In the genomic region with DNA sequence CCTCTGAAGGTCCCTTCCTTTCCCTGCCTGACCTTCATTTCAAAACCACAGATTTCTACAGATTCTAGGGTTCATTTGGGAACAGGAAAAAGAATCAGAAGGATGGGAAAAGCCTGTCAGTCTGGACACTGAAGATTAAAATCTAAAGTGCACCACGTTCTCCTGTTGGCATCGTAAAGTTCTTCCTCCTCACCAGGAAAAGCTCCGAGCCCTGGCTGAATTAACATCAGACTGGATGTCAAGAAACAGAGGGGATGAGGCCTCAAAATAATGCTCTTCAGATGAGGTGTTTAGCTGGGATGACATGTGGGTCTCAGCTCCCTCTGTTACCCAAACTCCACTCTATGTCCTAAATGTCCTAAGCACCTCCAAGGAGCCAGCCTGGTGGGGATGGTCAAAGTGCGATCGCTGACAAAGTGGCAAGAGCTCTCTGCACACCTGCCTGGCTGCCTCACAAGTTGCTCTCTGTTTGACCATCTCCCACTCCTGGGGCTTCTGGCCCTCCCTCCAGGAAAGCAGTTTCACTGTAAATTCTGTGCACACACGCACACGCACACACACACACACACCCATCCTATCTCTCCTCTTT, we compare ENCODE assay signal across 9 cellular contexts. TPM values are rescaled to one million over a fixed set of nuclear protein-coding genes. Genes with fewer than 3 reads are reported as not detected.
A peak's percentile ranks its signal among the peaks of the same experiment; 100 is the strongest.
DNase-seq lines count a peak whose midpoint lies in the region; ATAC-seq, FAIRE-seq and TF ChIP-seq lines count a peak whose summit lies in the region.
"Had no signal": no experiment of that assay in that cellular context is flagged by ENCODE, and none has a peak within 500 bp of the region (broad histone marks: within the 10 kb centered on the region; RNA-seq: fewer than 3 reads in every experiment).

No MANE protein-coding gene starts in this region.

- H3K9me3 Mint-ChIP-seq in mesothelial cell of epicardium, result no peaks in the 10 kb centered on the region

- BruUV-seq in K562 (replicated peaks; lab: Mats Ljungman, UMichigan), result TSS peak; percentile 34

- peaks cover 31% of the 10 kb centered on the region; the same call in 2 of the 3 replicates for H3K36me3 ChIP-seq in K562 (ENCODE audit: control insufficient read depth, insufficient read depth, low read length)
- H3K36me3 ChIP-seq in sigmoid colon, result peaks cover 0 to 8% (median 0%) of the 10 kb centered on the region in 4 donors

- peaks cover 12% of the 10 kb centered on the region for H4K20me1 ChIP-seq in K562 (replicated peaks; ENCODE audit: control insufficient read depth, insufficient read depth, low read length)

- TF ChIP-seq EP300 in A549 (IDR thresholded peaks at IDR 0.05) (no peak), K562 (IDR thresholded peaks at IDR 0.05; ENCODE audit: low read length) (no peak), sigmoid colon (IDR thresholded peaks at IDR 0.05) (no peak)

- no peak for TF ChIP-seq CTCF in A549 (IDR thresholded peaks at IDR 0.05)
- TF ChIP-seq CTCF in HFF-Myc (IDR thresholded peaks at IDR 0.05; ENCODE audit: low read depth, low read length, missing control alignments), result no peak
- no peak for TF ChIP-seq CTCF in K562 (IDR thresholded peaks at IDR 0.05 in 2 of 3, conservative IDR thresholded peaks at IDR 0.05 in 1 of 3; ENCODE audit: insufficient read depth in 2 of 3, low read depth in 1 of 3, low read length in 3 of 3)
- TF ChIP-seq CTCF in mesothelial cell of epicardium (IDR thresholded peaks at IDR 0.05; ENCODE audit: unreplicated experiment), result no peak
- TF ChIP-seq CTCF in sigmoid colon (IDR thresholded peaks at IDR 0.05), result no peak

- peaks cover 27% of the 10 kb centered on the region for H3K4me1 Mint-ChIP-seq in mesothelial cell of epicardium

- no peak overlapping the region for H2AFZ ChIP-seq in K562 (ENCODE audit: low read depth, low read length)

- DNase-seq in A549 (ENCODE audit: low read depth in 1 of 2, low spot score in 1 of 2) (no peak), HFF-Myc (ENCODE audit: extremely low read depth, low read depth) (no peak), K562 (ENCODE audit: extremely low read depth in 1 of 4, low spot score in 3 of 4) (no peak), mesothelial cell of epicardium (ENCODE audit: low spot score in 2 of 2, unreplicated experiment in 2 of 2) (no peak), sigmoid colon (no peak), medulla oblongata (ENCODE audit: extremely low spot score) (no peak)
- DNase-seq: NCI-H526 treated with DMSO at 0.1 percent for 48 hours had no signal

- peaks cover 39% of the 10 kb centered on the region for H3K79me2 ChIP-seq in K562 (ENCODE audit: control insufficient read depth, insufficient read depth, low read length)

- H3K4me1 ChIP-seq in A549 (peaks cover 16% of the 10 kb centered on the region; the same call in 2 of the 3 replicates), K562 (replicated peaks in 1 of 2; ENCODE audit: control insufficient read depth in 2 of 2, insufficient read depth in 2 of 2, low read length in 2 of 2) (peaks cover 16 to 50% of the 10 kb centered on the region in 2 experiments; a peak in 4 of 5 replicates), sigmoid colon (peaks cover 0 to 44% (median 39%) of the 10 kb centered on the region in 4 donors)

- in situ Hi-C loops in K562 (cut with MboI), result no loop called here

- H3K9me1 ChIP-seq in K562 (ENCODE audit: control insufficient read depth, insufficient read depth, low read length), result no peaks in the 10 kb centered on the region

- H3K4me2 ChIP-seq in A549 (peak overlapping the region; percentile 86), K562 (ENCODE audit: insufficient read depth, low read length) (no peak overlapping the region)

- peak overlapping the region; percentile 79 for H3K4me3 Mint-ChIP-seq in mesothelial cell of epicardium

- no peaks in the 10 kb centered on the region for H3K27me3 ChIP-seq in K562 (ENCODE audit: control insufficient read depth in 2 of 2, insufficient read depth in 2 of 2, low read length in 2 of 2)
- no peaks in the 10 kb centered on the region for H3K27me3 ChIP-seq in sigmoid colon

- 95% methylated on average over 7 of the region's 7 CpGs for WGBS in A549 (ENCODE audit: missing lambda C conversion rate)
- WGBS in K562 (ENCODE audit: insufficient coverage, low coverage, missing lambda C conversion rate), result 73% methylated on average over 4 of the region's 7 CpGs
- 55 to 79% methylated on average over 7 of the region's 7 CpGs for WGBS in sigmoid colon, 2 donors

- H3K4me3 ChIP-seq in A549 (no peak overlapping the region; the same call in 2 of the 3 replicates), HFF-Myc (replicated peaks; ENCODE audit: low read depth, low read length) (peak overlapping the region; percentile 70), K562 (no peak overlapping the region), sigmoid colon (peak overlapping the region in 1 of 4 donors; percentile 87)

- CTCF ChIA-PET in A549 (lab: Yijun Ruan, JAX) (interaction anchor here (1.0 to 21.0 kb wide), 11 partner anchors 12 to 301 kb away, joined by 3 to 497 read pairs (median 4); partner anchors contain the start of gene SLC43A2), K562 (lab: Yijun Ruan, JAX; ENCODE audit: low intra/inter-chr PET ratio) (no interaction called here)

- peak overlapping the region in 1 of 2 experiments; percentile 78; a peak in 2 of 4 replicates for H3K9ac ChIP-seq in K562 (ENCODE audit: insufficient read depth in 1 of 2, low read depth in 2 of 2, low read length in 2 of 2)

- POLR2A ChIA-PET in A549 (lab: Yijun Ruan, JAX) (no interaction called here), K562 (lab: Yijun Ruan, JAX) (interaction anchor here (0.6 to 1.3 kb wide), 5 partner anchors 27 to 437 kb away, joined by 3 read pairs; no protein-coding TSS in a partner anchor)

- no peaks in the 10 kb centered on the region for H3K27me3 Mint-ChIP-seq in mesothelial cell of epicardium (ENCODE audit: low read depth)

- no peak overlapping the region for H3K27ac Mint-ChIP-seq in mesothelial cell of epicardium

- no peaks in the 10 kb centered on the region for H3K9me3 ChIP-seq in A549
- H3K9me3 ChIP-seq in K562 (replicated peaks; ENCODE audit: control insufficient read depth, insufficient read depth, low read depth, low read length), result no peaks in the 10 kb centered on the region
- H3K9me3 ChIP-seq in sigmoid colon, result no peaks in the 10 kb centered on the region

- ATAC-seq in A549, result no peak
- ATAC-seq in K562, result no peak
- ATAC-seq in GM19455 (IDR thresholded peaks at IDR 0.05; ENCODE audit: unreplicated experiment), result no peak
- no peak for ATAC-seq in GM18498 (IDR thresholded peaks at IDR 0.05; ENCODE audit: unreplicated experiment)

- FAIRE-seq in A549 (lab: Jason Lieb, UNC) (no peak), K562 (lab: Jason Lieb, UNC) (no peak)

- peaks cover 3% of the 10 kb centered on the region for H3K36me3 Mint-ChIP-seq in mesothelial cell of epicardium

- no peak for TF ChIP-seq RAD21 in A549 (conservative IDR thresholded peaks at IDR 0.05 in 1 of 2, IDR thresholded peaks at IDR 0.05 in 1 of 2)
- no peak for TF ChIP-seq RAD21 in K562 (CRISPR knock-in tag; conservative IDR thresholded peaks at IDR 0.05 in 1 of 2, IDR thresholded peaks at IDR 0.05 in 1 of 2)

- no peak overlapping the region for H3K27ac ChIP-seq in A549
- H3K27ac ChIP-seq in K562 (ENCODE audit: extremely low read depth, low read depth, low read length), result no peak overlapping the region
- peak overlapping the region in 1 of 4 donors; percentile 3 for H3K27ac ChIP-seq in sigmoid colon

- intact Hi-C loops in K562 (cut with micrococcal nuclease) (no loop called here), sigmoid colon (cut with DNase I) (loop anchor here (5.0 kb wide), 1 partner anchor 43 kb away; the partner anchor contains the start of gene INPP5K)

- no peak for TF ChIP-seq POLR2A in A549 (IDR thresholded peaks at IDR 0.05; ENCODE audit: low read length)
- no peak for TF ChIP-seq POLR2A in K562 (conservative IDR thresholded peaks at IDR 0.05)
- TF ChIP-seq POLR2A in sigmoid colon (IDR thresholded peaks at IDR 0.05), result no peak

RNA-seq across cellular contexts. Expression of gene PITPNA, which starts 1.9 kb away (rescaled TPM):
- polyA plus RNA-seq in A549 (2011; rRNA removed) (69.5 and 80.5 TPM in 2 replicates), A549 (2017; fragmentation: RNase III; extraction: RNeasy Plus Mini Kit Qiagen cat#74134 plus additional on column Dnase treatment) (47.0 to 50.7 TPM (median 48.5 TPM) in 3 replicates), K562 (2011; rRNA removed) (30.0 and 47.9 TPM in 2 replicates), K562 (2014; fragmentation: Illumina TruSeq; extraction: Trizol) (37.8 and 52.2 TPM in 2 replicates), K562 (2014; fragmentation: Nextera tagmentation; extraction: Ambion mirVana) (1 to 10 TPM; 7.2 to 8.8 TPM), K562 (2014; rRNA removed) (28.1 and 37.7 TPM in 2 replicates), sigmoid colon (10 to 100 TPM; 33.8 to 41.9 (median 37.8) TPM)
- 44.5 and 52.9 TPM in 2 replicates for polyA plus RNA-seq in A549 (2012; cell fraction: cytosol; rRNA removed)
- polyA plus RNA-seq in A549 (2012; cell fraction: nucleus; rRNA removed), result 33.1 and 52.2 TPM in 2 replicates
- polyA minus RNA-seq in A549 (2011; rRNA and poly(A)+ RNA removed), result 27.9 and 29.6 TPM in 2 replicates
- 34.8 and 41.3 TPM in 2 replicates for total RNA-seq in K562 (2011; cell fraction: chromatin; rRNA removed; ENCODE audit: low replicate concordance)
- 14.2 and 16.3 TPM in 2 replicates for total RNA-seq in K562 (2011; cell fraction: nucleolus; rRNA removed)
- 27.9 and 46.9 TPM in 2 replicates for total RNA-seq in K562 (2011; cell fraction: nucleoplasm; rRNA removed)
- total RNA-seq in K562 (2014; rRNA removed) (17.3 and 33.9 TPM in 2 replicates), K562 (2014; rRNA removed; fragmentation: Illumina TruSeq; extraction: Trizol) (15.7 TPM in 2 replicates), K562 (2015; rRNA removed; fragmentation: Illumina TruSeq; extraction: Trizol) (13.0 and 16.6 TPM in 2 replicates), K562 (2021) (44.6 and 45.2 TPM in 2 replicates), mesothelial cell of epicardium (58.3 to 63.4 TPM (median 61.8 TPM) in 3 replicates), sigmoid colon (10 to 100 TPM; 28.5 to 45.1 (median 34.4) TPM)
- 24.6 and 30.3 TPM in 2 replicates for polyA plus RNA-seq in K562 (2011; cell fraction: cytosol; rRNA removed)
- 26.2 and 26.6 TPM in 2 replicates for polyA plus RNA-seq in K562 (2011; cell fraction: nucleus; rRNA removed)
- polyA plus RNA-seq in K562 (2012), result 33.5 and 37.0 TPM in 2 replicates
- polyA minus RNA-seq in K562 (2011; rRNA and poly(A)+ RNA removed), result 17.3 and 23.1 TPM in 2 replicates
- 12.8 and 14.8 TPM in 2 replicates for polyA minus RNA-seq in K562 (2011; cell fraction: cytosol; rRNA and poly(A)+ RNA removed)
- polyA minus RNA-seq in K562 (2011; cell fraction: nucleus; rRNA and poly(A)+ RNA removed), result 3.4 and 5.3 TPM in 2 replicates

RNA-seq across cellular contexts. Expression of gene INPP5K, which starts 44.3 kb away (rescaled TPM):
- 30.8 and 41.8 TPM in 2 replicates for polyA plus RNA-seq in A549 (2011; rRNA removed)
- 22.4 and 26.4 TPM in 2 replicates for polyA plus RNA-seq in A549 (2012; cell fraction: cytosol; rRNA removed)
- 41.4 and 43.0 TPM in 2 replicates for polyA plus RNA-seq in A549 (2012; cell fraction: nucleus; rRNA removed)
- polyA plus RNA-seq in A549 (2017; fragmentation: RNase III; extraction: RNeasy Plus Mini Kit Qiagen cat#74134 plus additional on column Dnase treatment), result 23.6 to 24.5 TPM (median 24.3 TPM) in 3 replicates
- polyA minus RNA-seq in A549 (2011; rRNA and poly(A)+ RNA removed), result 58.4 and 65.5 TPM in 2 replicates
- total RNA-seq in K562 (2011; cell fraction: chromatin; rRNA removed; ENCODE audit: low replicate concordance), result 20.1 and 48.1 TPM in 2 replicates
- 28.3 and 32.5 TPM in 2 replicates for total RNA-seq in K562 (2011; cell fraction: nucleolus; rRNA removed)
- 18.3 and 29.5 TPM in 2 replicates for total RNA-seq in K562 (2011; cell fraction: nucleoplasm; rRNA removed)
- total RNA-seq in K562 (2014; rRNA removed), result 15.1 and 23.3 TPM in 2 replicates
- total RNA-seq in K562 (2014; rRNA removed; fragmentation: Illumina TruSeq; extraction: Trizol), result 6.0 and 7.2 TPM in 2 replicates
- total RNA-seq in K562 (2015; rRNA removed; fragmentation: Illumina TruSeq; extraction: Trizol), result 5.5 and 7.4 TPM in 2 replicates
- 11.8 and 13.7 TPM in 2 replicates for total RNA-seq in K562 (2021)
- 12.1 and 12.4 TPM in 2 replicates for polyA plus RNA-seq in K562 (2011; rRNA removed)
- polyA plus RNA-seq in K562 (2011; cell fraction: cytosol; rRNA removed), result 13.8 and 18.3 TPM in 2 replicates
- polyA plus RNA-seq in K562 (2011; cell fraction: nucleus; rRNA removed), result 17.2 and 21.3 TPM in 2 replicates
- polyA plus RNA-seq in K562 (2012), result 14.0 and 20.7 TPM in 2 replicates
- polyA plus RNA-seq in K562 (2014; fragmentation: Illumina TruSeq; extraction: Trizol), result 10.1 and 10.2 TPM in 2 replicates
- 1 to 10 TPM in 1 of 2 experiments, under 1 TPM in 1; 0.63 to 1.0 TPM for polyA plus RNA-seq in K562 (2014; fragmentation: Nextera tagmentation; extraction: Ambion mirVana)
- 12.2 and 12.9 TPM in 2 replicates for polyA plus RNA-seq in K562 (2014; rRNA removed)
- 10.6 and 16.2 TPM in 2 replicates for polyA minus RNA-seq in K562 (2011; rRNA and poly(A)+ RNA removed)
- 10.8 and 16.8 TPM in 2 replicates for polyA minus RNA-seq in K562 (2011; cell fraction: cytosol; rRNA and poly(A)+ RNA removed)
- 11.6 and 12.9 TPM in 2 replicates for polyA minus RNA-seq in K562 (2011; cell fraction: nucleus; rRNA and poly(A)+ RNA removed)
- total RNA-seq in mesothelial cell of epicardium, result 22.4 to 23.5 TPM (median 22.5 TPM) in 3 replicates
- total RNA-seq in sigmoid colon, result 10 to 100 TPM; 41.0 to 66.5 (median 58.7) TPM
- 10 to 100 TPM; 25.7 to 33.1 (median 31.2) TPM for polyA plus RNA-seq in sigmoid colon
